Comparison of ENCODE assay signal across 8 cellular contexts in genomic region chrX:72131317-72132294, GRCh38. TPM values are rescaled to one million over a fixed set of nuclear protein-coding genes. Genes with fewer than 3 reads are reported as not detected.
DNase-seq lines count a peak whose midpoint lies in the region; ATAC-seq and TF ChIP-seq lines count a peak whose summit lies in the region.

RTL5 (minus strand) TSS chrX:72131915.

- peak; percentile 66 for ATAC-seq in HG02884 (IDR thresholded peaks at IDR 0.05; ENCODE audit: unreplicated experiment)
- peak; percentile 88 for ATAC-seq in left lobe of liver

- H3K4me3 ChIP-seq in GM08714 (ENCODE audit: low read length): peak within 1 kb of the TSS; percentile 24; the same call in 1 of the 2 replicates
- H3K4me3 ChIP-seq in PC-9: no peak within 1 kb of the TSS

- H3K4me1 ChIP-seq in PC-9 (replicated peaks; ENCODE audit: insufficient read depth): no peaks in the 10 kb centered on the region

- intact Hi-C loops in dendritic cell treated with granulocyte-macrophage colony-stimulating factor and Interleukin-4, amounts not matched to agents 40 ng/mL and 50 ng/mL, for 4 days (cut with micrococcal nuclease): loop anchor here (5.0 kb wide), 1 partner anchor 51 kb away; the partner anchor contains the start of gene PIN4
- intact Hi-C loops in PC-9 (cut with micrococcal nuclease; ENCODE audit: unreplicated experiment): no loop called here

- no peaks in the 10 kb centered on the region for H4K20me1 ChIP-seq in PC-9 (ENCODE audit: insufficient read depth)

- H3K36me3 ChIP-seq in PC-9 (ENCODE audit: low read depth): no peaks in the 10 kb centered on the region

- POLR2A ChIA-PET in PC-9 (lab: Charles Lee; ENCODE audit: unreplicated experiment): no interaction called here

- H3K9me3 Mint-ChIP-seq in dendritic cell treated with granulocyte-macrophage colony-stimulating factor and Interleukin-4, amounts not matched to agents 40 ng/mL and 50 ng/mL, for 4 days: no peaks in the 10 kb centered on the region

- H3K27ac Mint-ChIP-seq in dendritic cell treated with granulocyte-macrophage colony-stimulating factor and Interleukin-4, amounts not matched to agents 40 ng/mL and 50 ng/mL, for 4 days: peak within 1 kb of the TSS; percentile 82

- H3K27me3 ChIP-seq in PC-9 (ENCODE audit: insufficient read depth, low read depth): peaks cover 54% of the 10 kb centered on the region

- DNase-seq in NCI-H2196 (lab: John Stamatoyannopoulos, UW; ENCODE audit: unreplicated experiment) (peak; percentile 80), left lobe of liver (ENCODE audit: low spot score) (peak; percentile 77), PC-9 (no peak)
- peak; percentile 54 to 66 for DNase-seq in activated CD4-positive, alpha-beta T cell treated with anti-CD3 and anti-CD28 coated beads, Interleukin-2, amount 50 U/mL, for 48 hours
- DNase-seq in stimulated activated CD4-positive, alpha-beta T cell treated with anti-CD3 and anti-CD28 coated beads, Interleukin-1b, Interleukin-23, amount 100 ng/mL, for 4 hours (ENCODE audit: low read depth in 2 of 2): peak; percentile 27 to 48

- no peak within 1 kb of the TSS for H3K27ac ChIP-seq in PC-9

- no peaks in the 10 kb centered on the region for H3F3A ChIP-seq in PC-9 (ENCODE audit: insufficient read depth, low read depth)

- H3K9me3 ChIP-seq in PC-9 (ENCODE audit: insufficient read depth, low read depth): no peaks in the 10 kb centered on the region

- no peak within 1 kb of the TSS for H3K4me2 ChIP-seq in PC-9

- H3K4me3 Mint-ChIP-seq in dendritic cell treated with granulocyte-macrophage colony-stimulating factor and Interleukin-4, amounts not matched to agents 40 ng/mL and 50 ng/mL, for 4 days: peak within 1 kb of the TSS; percentile 87

- no peak within 1 kb of the TSS for H2AFZ ChIP-seq in PC-9

- peaks cover 52% of the 10 kb centered on the region for H3K4me1 Mint-ChIP-seq in dendritic cell treated with granulocyte-macrophage colony-stimulating factor and Interleukin-4, amounts not matched to agents 40 ng/mL and 50 ng/mL, for 4 days (ENCODE audit: low read depth)

- no peaks in the 10 kb centered on the region for H3K79me2 ChIP-seq in PC-9 (ENCODE audit: low read depth)

- no TSS peak for BruUV-seq in PC-9 (replicated peaks; lab: Mats Ljungman, UMichigan)

- no peaks in the 10 kb centered on the region for H3K27me3 Mint-ChIP-seq in dendritic cell treated with granulocyte-macrophage colony-stimulating factor and Interleukin-4, amounts not matched to agents 40 ng/mL and 50 ng/mL, for 4 days

- CTCF ChIA-PET in PC-9 (lab: Charles Lee): no interaction called here

- H3K9me2 ChIP-seq in PC-9 (ENCODE audit: insufficient read depth): no peaks in the 10 kb centered on the region

- H3K36me3 Mint-ChIP-seq in dendritic cell treated with granulocyte-macrophage colony-stimulating factor and Interleukin-4, amounts not matched to agents 40 ng/mL and 50 ng/mL, for 4 days (ENCODE audit: low read depth): peaks cover 41% of the 10 kb centered on the region

- TF ChIP-seq CTCF in PC-9 (conservative IDR thresholded peaks at IDR 0.05): no peak

RNA-seq across cellular contexts. Expression of gene RTL5, which starts in this region (rescaled TPM):
- 3.1 TPM for total RNA-seq in left lobe of liver
- total RNA-seq in PC-9 (2021): not detected in 2 replicates

Comparison
In these comparisons a context has a peak if more than half of its experiments do, and no peak if none do; other contexts are left out.
1. DNase-seq: peak in NCI-H2196 (single experiment), activated CD4-positive, alpha-beta T cell treated with anti-CD3 and anti-CD28 coated beads, Interleukin-2, amount 50 U/mL, for 48 hours (2 of 2), left lobe of liver (single experiment) and stimulated activated CD4-positive, alpha-beta T cell treated with anti-CD3 and anti-CD28 coated beads, Interleukin-1b, Interleukin-23, amount 100 ng/mL, for 4 hours (2 of 2); none in PC-9 (0 of 2).